ENCODE assay signal across 8 cellular contexts in the genomic region with DNA sequence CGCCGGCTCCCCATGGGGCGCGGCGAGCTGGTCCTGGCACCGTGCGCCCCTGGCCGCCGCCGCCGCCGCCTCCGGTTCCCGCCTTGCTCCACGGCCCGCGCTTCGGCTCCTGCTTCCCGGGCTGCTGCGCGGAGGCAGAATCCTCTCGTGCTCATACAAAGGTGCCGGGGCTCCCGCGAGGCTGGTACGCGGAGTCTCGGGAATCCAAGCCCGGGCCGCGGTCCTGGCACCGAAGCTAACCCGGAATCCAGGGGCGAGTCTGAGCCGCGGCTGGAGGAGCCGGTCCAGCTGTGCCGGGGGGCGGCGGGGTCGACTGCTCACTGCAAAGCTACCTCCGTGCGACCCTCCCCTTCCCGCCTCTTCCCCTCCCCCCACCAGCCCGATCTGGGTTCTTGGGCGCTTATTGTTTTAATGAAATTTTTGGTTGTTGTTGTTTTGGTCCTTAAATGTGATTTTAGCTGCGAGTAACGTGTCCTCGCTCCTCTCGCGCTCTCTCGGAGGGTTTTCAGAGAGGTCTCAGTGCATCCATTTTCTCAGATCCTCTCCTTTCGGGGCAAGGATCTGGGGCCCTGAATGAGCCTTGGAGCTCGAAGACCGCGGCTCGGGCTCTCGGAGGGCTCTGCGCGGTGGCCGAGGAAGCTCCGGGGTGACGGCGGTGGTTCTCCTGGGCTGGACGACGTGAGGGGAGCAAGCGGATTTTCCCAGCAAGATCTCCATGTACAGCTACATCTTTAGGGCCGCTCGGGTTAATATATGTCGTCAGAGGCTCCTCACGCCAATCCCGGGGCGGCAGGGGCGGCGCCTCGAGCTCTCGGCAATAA. TPM values are rescaled to one million over a fixed set of nuclear protein-coding genes. Genes with fewer than 3 reads are reported as not detected.
DNase-seq lines count a peak whose midpoint lies in the region; ATAC-seq and TF ChIP-seq lines count a peak whose summit lies in the region.
"Had no signal": no experiment of that assay in that cellular context is flagged by ENCODE, and none has a peak within 500 bp of the region (broad histone marks: within the 10 kb centered on the region; RNA-seq: fewer than 3 reads in every experiment).

A gene (minus strand): TSS at position 725 of the 821 bp plus-strand sequence. CDS start 940 bp downstream, outside the sequence.

- peak within 1 kb of the TSS; percentile 77 for H3K4me2 ChIP-seq in neural progenitor cell

- H3K4me3 Mint-ChIP-seq in endodermal cell (peak within 1 kb of the TSS; percentile 54), neural progenitor cell (peak within 1 kb of the TSS; percentile 86)

- H3K9ac ChIP-seq in endodermal cell (ENCODE audit: extremely low read depth, low read length, poor library complexity, severe bottlenecking), result no peak within 1 kb of the TSS
- H3K9ac ChIP-seq in neural progenitor cell, result no peak within 1 kb of the TSS

- DNase-seq in HCEC 1CT (peak; percentile 77), Panc1 (ENCODE audit: low read depth, low spot score) (no peak), endodermal cell (peak; percentile 84), neural progenitor cell (ENCODE audit: low spot score) (peak; percentile 83), NCI-H2196 (lab: John Stamatoyannopoulos, UW; ENCODE audit: unreplicated experiment) (no peak), NCI-H69 (lab: John Stamatoyannopoulos, UW) (no peak), sciatic nerve (ENCODE audit: low spot score) (no peak)

- H3K36me3 ChIP-seq in Panc1 (ENCODE audit: control insufficient read depth, insufficient read depth, low read length) (no peaks in the 10 kb centered on the region), endodermal cell (ENCODE audit: control insufficient read depth, insufficient read depth, low read length) (no peaks in the 10 kb centered on the region), neural progenitor cell (no peaks in the 10 kb centered on the region)

- H3K4me1 Mint-ChIP-seq in endodermal cell, result peaks cover 33% of the 10 kb centered on the region
- peaks cover 14% of the 10 kb centered on the region for H3K4me1 Mint-ChIP-seq in neural progenitor cell

- TF ChIP-seq CTCF in Panc1 (IDR thresholded peaks at IDR 0.05) (no peak), endodermal cell (conservative IDR thresholded peaks at IDR 0.05) (no peak), neural progenitor cell (IDR thresholded peaks at IDR 0.05) (no peak)

- H3K27me3 ChIP-seq in Panc1 (ENCODE audit: control insufficient read depth, insufficient read depth, low read length) (peaks cover 3% of the 10 kb centered on the region; the same call in 1 of the 2 replicates), endodermal cell (ENCODE audit: control insufficient read depth, insufficient read depth, low read length, poor library complexity, severe bottlenecking) (peaks cover 97% of the 10 kb centered on the region), neural progenitor cell (peaks cover 100% of the 10 kb centered on the region)

- peak; percentile 76 for ATAC-seq in Panc1
- no peak for ATAC-seq in sciatic nerve

- no peak within 1 kb of the TSS for H3K27ac Mint-ChIP-seq in endodermal cell
- no peak within 1 kb of the TSS for H3K27ac Mint-ChIP-seq in neural progenitor cell

- H3K4me1 ChIP-seq in Panc1 (ENCODE audit: control insufficient read depth, insufficient read depth, low read length) (no peaks in the 10 kb centered on the region), endodermal cell (ENCODE audit: control insufficient read depth, insufficient read depth, low read length) (no peaks in the 10 kb centered on the region), neural progenitor cell (peaks cover 8% of the 10 kb centered on the region)

- CTCF ChIA-PET in Panc1 (lab: Charles Lee), result interaction anchor here (0.9 kb wide), 1 partner anchor 9 kb away, joined by 8 read pairs; no protein-coding TSS in a partner anchor

- H2AFZ ChIP-seq in neural progenitor cell (replicated peaks), result peak within 1 kb of the TSS; percentile 58

- intact Hi-C loops in Panc1 (cut with micrococcal nuclease; ENCODE audit: unreplicated experiment) (no loop called here), sciatic nerve (cut with DNase I) (loop anchor here (10.0 kb wide), 1 partner anchor 625 kb away; no protein-coding TSS in a partner anchor)

- H3K27me3 Mint-ChIP-seq in endodermal cell (ENCODE audit: insufficient read depth) (peaks cover 97% of the 10 kb centered on the region), neural progenitor cell (ENCODE audit: insufficient read depth, low read depth) (peaks cover 93% of the 10 kb centered on the region)

- H3K9me3 Mint-ChIP-seq in endodermal cell (no peaks in the 10 kb centered on the region), neural progenitor cell (peaks cover 9% of the 10 kb centered on the region)

- H3K36me3 Mint-ChIP-seq in endodermal cell (ENCODE audit: low read depth) (no peaks in the 10 kb centered on the region), neural progenitor cell (no peaks in the 10 kb centered on the region)

- peaks cover 85% of the 10 kb centered on the region for H4K20me1 ChIP-seq in neural progenitor cell (ENCODE audit: low read depth)

- H3K9me3 ChIP-seq in Panc1 (ENCODE audit: control insufficient read depth, insufficient read depth, low read depth, low read length) (no peaks in the 10 kb centered on the region), endodermal cell (ENCODE audit: control insufficient read depth, low read length) (no peaks in the 10 kb centered on the region), neural progenitor cell (ENCODE audit: low read depth) (no peaks in the 10 kb centered on the region)

- H3F3A ChIP-seq in neural progenitor cell (ENCODE audit: low read depth), result peaks cover 13% of the 10 kb centered on the region

- POLR2A ChIA-PET in Panc1 (lab: Charles Lee), result interaction anchor here (0.7 kb wide), 1 partner anchor 321 kb away, joined by 11 read pairs; no protein-coding TSS in a partner anchor

- 0 to 2% methylated on average over 36 to 76 of the region's 77 CpGs for WGBS in endodermal cell (ENCODE audit: insufficient coverage in 1 of 2, insufficient read length in 1 of 2), 2 experiments

- BruUV-seq in Panc1 (replicated peaks; lab: Mats Ljungman, UMichigan), result no TSS peak

- H3K79me2 ChIP-seq in neural progenitor cell (ENCODE audit: low read depth), result no peaks in the 10 kb centered on the region

- H3K27ac ChIP-seq in Panc1 (ENCODE audit: low read length) (no peak within 1 kb of the TSS), endodermal cell (ENCODE audit: low read depth, low read length) (no peak within 1 kb of the TSS), neural progenitor cell (no peak within 1 kb of the TSS)

- H3K4me3 ChIP-seq in Panc1 (ENCODE audit: low read depth in 2 of 2, low read length in 2 of 2) (peak within 1 kb of the TSS; percentile 52 to 61), endodermal cell (ENCODE audit: low read length) (peak within 1 kb of the TSS; percentile 69), neural progenitor cell (peak within 1 kb of the TSS; percentile 49)

- in situ Hi-C loops in Panc1 (cut with HindIII; ENCODE audit: low pct_unique_long_range_greater_than_20kb, low sequenced_read_pairs), result no loop called here

RNA-seq across cellular contexts. Expression of the gene that starts here (rescaled TPM):
- total RNA-seq in Panc1 (2021; ENCODE audit: unreplicated experiment), result 0.31 TPM
- polyA plus RNA-seq in Panc1 (2012; ENCODE audit: insufficient read length), result 0.29 TPM
- not detected for total RNA-seq in endodermal cell
- polyA plus RNA-seq in endodermal cell (2013, experiment 1 of 2), result 2.0 TPM
- polyA plus RNA-seq in endodermal cell (2013, experiment 2 of 2), result 2.0 TPM
- 0.09 TPM in 1 of 2 replicates, not detected in the other for total RNA-seq in neural progenitor cell (ENCODE audit: low replicate concordance)
- total RNA-seq in sciatic nerve, result 0.27 TPM
- total RNA-seq: T-helper 1 cell treated with Interleukin-12 subunit alpha and Interleukin-12 subunit beta and Interleukin-4 antibody, amounts not matched to agents 30 ng/mL and 1 ng/mL, for 36 hours had no signal

Comparison
In these comparisons a context has a peak if more than half of its experiments do, and no peak if none do; other contexts are left out.
1. Peak in ATAC-seq and H3K4me3 ChIP-seq in Panc1; RNA of the gene not detected or under 1 TPM.
2. Peak in DNase-seq, H3K4me3 ChIP-seq and H3K4me2 ChIP-seq in neural progenitor cell; RNA of the gene not detected or under 1 TPM.
3. DNase-seq: peak in HCEC 1CT (single experiment) and endodermal cell (single experiment); none in Panc1 (single experiment), NCI-H2196 (single experiment), NCI-H69 (single experiment) and sciatic nerve (single experiment).
4. Peak in every context shown above with its lines, with median percentiles within 50 percentile points of each other: H3K4me3 ChIP-seq.